ENCODE assay signal across 8 cellular contexts in genomic region chr5:132829742-132830435, GRCh38. TPM values are rescaled to one million over a fixed set of nuclear protein-coding genes. Genes with fewer than 3 reads are reported as not detected.
DNase-seq lines count a peak whose midpoint lies in the region; ATAC-seq and TF ChIP-seq lines count a peak whose summit lies in the region.

No MANE protein-coding gene starts in this region.

- H3K4me3 ChIP-seq in ovary = peak overlapping the region; percentile 71
- peak overlapping the region; percentile 54 to 72 (median 64) for H3K4me3 ChIP-seq in transverse colon

- WGBS in ovary, 3 donors = 1 to 3% (median 3%) methylated on average over 73 to 75 of the region's 75 CpGs
- WGBS in transverse colon (ENCODE audit: low coverage in 1 of 2), 2 donors = 3% methylated on average over 54 of the region's 75 CpGs; no CpG with 5 or more reads in 1 of the 2 donors

- H3K4me1 Mint-ChIP-seq in activated naive CD4-positive, alpha-beta T cell treated with anti-CD3 and anti-CD28 coated beads, Interleukin-2, amount 10 ng/mL, durations not matched to agents 7 days and 5 days = peaks cover 15% of the 10 kb centered on the region
- H3K4me1 Mint-ChIP-seq in glutamatergic neuron (ENCODE audit: low read depth, unreplicated experiment) = no peaks in the 10 kb centered on the region

- no peaks in the 10 kb centered on the region for H3K36me3 ChIP-seq in ovary
- no peaks in the 10 kb centered on the region for H3K36me3 ChIP-seq in transverse colon

- no peaks in the 10 kb centered on the region for H3K4me1 ChIP-seq in ovary (ENCODE audit: insufficient read depth)
- peaks cover 5 to 31% (median 21%) of the 10 kb centered on the region in 4 donors for H3K4me1 ChIP-seq in transverse colon

- H3K36me3 Mint-ChIP-seq in activated naive CD4-positive, alpha-beta T cell treated with anti-CD3 and anti-CD28 coated beads, Interleukin-2, amount 10 ng/mL, durations not matched to agents 7 days and 5 days = no peaks in the 10 kb centered on the region
- no peaks in the 10 kb centered on the region for H3K36me3 Mint-ChIP-seq in glutamatergic neuron (ENCODE audit: unreplicated experiment)

- intact Hi-C loops in ovary (cut with DNase I) = loop anchor here in 2 of 4 donors (10.0 kb wide), 1 partner anchor 445 kb away; no protein-coding TSS in a partner anchor
- intact Hi-C loops in transverse colon (cut with DNase I; ENCODE audit: low total_unique reads) = no loop called here

- no peaks in the 10 kb centered on the region for H3K9me3 Mint-ChIP-seq in activated naive CD4-positive, alpha-beta T cell treated with anti-CD3 and anti-CD28 coated beads, Interleukin-2, amount 10 ng/mL, durations not matched to agents 7 days and 5 days
- peaks cover 8% of the 10 kb centered on the region for H3K9me3 Mint-ChIP-seq in glutamatergic neuron (ENCODE audit: unreplicated experiment)

- H3K9me3 ChIP-seq in ovary (no peaks in the 10 kb centered on the region), transverse colon (no peaks in the 10 kb centered on the region)

- H3K27ac Mint-ChIP-seq in activated naive CD4-positive, alpha-beta T cell treated with anti-CD3 and anti-CD28 coated beads, Interleukin-2, amount 10 ng/mL, durations not matched to agents 7 days and 5 days = no peak overlapping the region
- H3K27ac Mint-ChIP-seq in glutamatergic neuron (ENCODE audit: unreplicated experiment) = no peak overlapping the region

- H3K27me3 ChIP-seq in ovary (no peaks in the 10 kb centered on the region), transverse colon (peaks cover 13% of the 10 kb centered on the region)

- peak; percentile 60 for TF ChIP-seq RAD21 in Ishikawa (IDR thresholded peaks at IDR 0.05; ENCODE audit: low read depth)

- CTCF ChIA-PET in activated naive CD4-positive, alpha-beta T cell treated with anti-CD3 and anti-CD28 coated beads, Interleukin-2, amount 10 ng/mL, durations not matched to agents 7 days and 5 days (lab: Charles Lee) = interaction anchor here (0.8 to 3.2 kb wide), 11 partner anchors 10 to 448 kb away, joined by 3 to 26 read pairs (median 3); no protein-coding TSS in a partner anchor

- TF ChIP-seq EP300 in Ishikawa (IDR thresholded peaks at IDR 0.05; ENCODE audit: borderline replicate concordance) (no peak), ovary (IDR thresholded peaks at IDR 0.05) (no peak), transverse colon (IDR thresholded peaks at IDR 0.05; ENCODE audit: low read depth) (no peak)

- peak overlapping the region; percentile 82 for H3K4me3 Mint-ChIP-seq in activated naive CD4-positive, alpha-beta T cell treated with anti-CD3 and anti-CD28 coated beads, Interleukin-2, amount 10 ng/mL, durations not matched to agents 7 days and 5 days
- H3K4me3 Mint-ChIP-seq in glutamatergic neuron (ENCODE audit: unreplicated experiment) = peak overlapping the region; percentile 77

- peaks cover 85% of the 10 kb centered on the region for H3K27me3 Mint-ChIP-seq in activated naive CD4-positive, alpha-beta T cell treated with anti-CD3 and anti-CD28 coated beads, Interleukin-2, amount 10 ng/mL, durations not matched to agents 7 days and 5 days
- peaks cover 28% of the 10 kb centered on the region for H3K27me3 Mint-ChIP-seq in glutamatergic neuron (ENCODE audit: unreplicated experiment)

- TF ChIP-seq CTCF in glutamatergic neuron (IDR thresholded peaks at IDR 0.05; ENCODE audit: partially characterized antibody, unreplicated experiment) (peak; percentile 75), ovary (IDR thresholded peaks at IDR 0.05) (peak; percentile 81 to 86 (median 85)), transverse colon (IDR thresholded peaks at IDR 0.05) (peak; percentile 86 to 95 (median 94))

- peak overlapping the region; percentile 53 to 68 for H3K27ac ChIP-seq in ovary
- peak overlapping the region; percentile 88 to 92 (median 90) for H3K27ac ChIP-seq in transverse colon

- TF ChIP-seq POLR2A in ovary (IDR thresholded peaks at IDR 0.05) (no peak), transverse colon (IDR thresholded peaks at IDR 0.05) (peak; percentile 18)

- peak; percentile 80 for ATAC-seq in GM21529 (IDR thresholded peaks at IDR 0.05; ENCODE audit: unreplicated experiment)

- in situ Hi-C loops in SK-MEL-5 (cut with HindIII; ENCODE audit: low pct_unique_long_range_greater_than_20kb, low sequenced_read_pairs) = no loop called here
- in situ Hi-C loops in transverse colon (cut with MboI; ENCODE audit: low pct_ligation_motif_present in 1 of 4, low pct_unique_long_range_greater_than_20kb in 1 of 4, low sequenced_read_pairs in 3 of 4) = loop anchor here in 2 of 4 donors (10.0 to 25.0 kb wide), 2 partner anchors 55 to 443 kb away; no protein-coding TSS in a partner anchor

- DNase-seq in DMS53 treated with DMSO at 0.1 percent for 48 hours (lab: John Stamatoyannopoulos, UW; ENCODE audit: unreplicated experiment) (peak; percentile 66), SK-MEL-5 (ENCODE audit: low read depth, low spot score) (peak; percentile 58), glutamatergic neuron (peak; percentile 82), ovary (peak; percentile 71 to 86 (median 75)), transverse colon (peak; percentile 87)
- DNase-seq in activated naive CD4-positive, alpha-beta T cell treated with anti-CD3 and anti-CD28 coated beads, Interleukin-2, amount 10 ng/mL, durations not matched to agents 7 days and 5 days = peak; percentile 80

TF ChIP-seq in Ishikawa, 13 proteins besides CTCF, POLR2A, EP300 and RAD21 (continues in another document):
- no peak; the same call in 1 of the 2 replicates for TF ChIP-seq TEAD4 (IDR thresholded peaks at IDR 0.05)
- peak; percentile 83 for TF ChIP-seq MAX (IDR thresholded peaks at IDR 0.05)
- TF ChIP-seq CREB1 (IDR thresholded peaks at IDR 0.05; ENCODE audit: low read depth) = no peak
- TF ChIP-seq NFIC (IDR thresholded peaks at IDR 0.05) = 0 out of 2 replicates have a peak, but pooled peaks have one; percentile 22
- no peak for TF ChIP-seq CEBPB (IDR thresholded peaks at IDR 0.05)
- no peak; the same call in 1 of the 2 replicates for TF ChIP-seq YY1 (IDR thresholded peaks at IDR 0.05; ENCODE audit: low read depth)

RNA-seq across cellular contexts. Expression of gene SHROOM1, which starts 0.6 kb away (rescaled TPM):
- 0.53 and 1.1 TPM in 2 replicates for total RNA-seq in SK-MEL-5 (2014; rRNA removed; shearing (Covaris generic))
- polyA plus RNA-seq in SK-MEL-5 (2015; cell fraction: cytosol; rRNA removed) = 1.6 and 5.8 TPM in 2 replicates
- 1.5 and 3.3 TPM in 2 replicates for polyA plus RNA-seq in SK-MEL-5 (2015; cell fraction: nucleus; rRNA removed)
- total RNA-seq in glutamatergic neuron (ENCODE audit: unreplicated experiment) = 5.1 TPM
- total RNA-seq in ovary = 10 to 100 TPM in 3 of 7 donors, 1 to 10 TPM in 4; 3.8 to 22.4 (median 8.9) TPM
- 1 to 10 TPM; 4.1 to 5.9 TPM for polyA plus RNA-seq in ovary
- total RNA-seq in transverse colon = 100 to 1,000 TPM in 1 of 4 donors, 10 to 100 TPM in 3; 65.3 to 244 (median 77.3) TPM

RNA-seq across cellular contexts. Expression of gene SOWAHA, which starts 16.8 kb away (rescaled TPM):
- total RNA-seq in SK-MEL-5 (2014; rRNA removed; shearing (Covaris generic)) = not detected in 2 replicates
- polyA plus RNA-seq in SK-MEL-5 (2015; cell fraction: cytosol; rRNA removed) = not detected in 2 replicates
- polyA plus RNA-seq in SK-MEL-5 (2015; cell fraction: nucleus; rRNA removed) = not detected in 2 replicates
- total RNA-seq in glutamatergic neuron (ENCODE audit: unreplicated experiment) = 0.12 TPM
- total RNA-seq in ovary = 1 to 10 TPM in 1 of 7 donors, under 1 TPM in 5, not detected in 1; 0.23 to 2.2 (median 0.64) TPM
- polyA plus RNA-seq in ovary = under 1 TPM; 0.05 to 0.07 TPM
- total RNA-seq in transverse colon = 10 to 100 TPM; 35.2 to 93.5 (median 76.0) TPM

RNA-seq across cellular contexts. Expression of gene GDF9, which starts 36.4 kb away (rescaled TPM):
- total RNA-seq in SK-MEL-5 (2014; rRNA removed; shearing (Covaris generic)) = 0.11 and 0.13 TPM in 2 replicates
- 0.17 and 0.94 TPM in 2 replicates for polyA plus RNA-seq in SK-MEL-5 (2015; cell fraction: cytosol; rRNA removed)
- 2.8 and 3.2 TPM in 2 replicates for polyA plus RNA-seq in SK-MEL-5 (2015; cell fraction: nucleus; rRNA removed)
- total RNA-seq in glutamatergic neuron (ENCODE audit: unreplicated experiment) = 0.69 TPM
- under 1 TPM in 5 of 7 donors, not detected in 2; 0.20 to 0.31 (median 0.27) TPM for total RNA-seq in ovary
- under 1 TPM; 0.60 to 0.93 TPM for polyA plus RNA-seq in ovary
- under 1 TPM in 2 of 4 donors, not detected in 2; 0.27 to 0.79 TPM for total RNA-seq in transverse colon

RNA-seq across cellular contexts. Expression of gene UQCRQ, which starts 36.6 kb away (rescaled TPM):
- total RNA-seq in SK-MEL-5 (2014; rRNA removed; shearing (Covaris generic)) = 261 and 267 TPM in 2 replicates
- polyA plus RNA-seq in SK-MEL-5 (2015; cell fraction: cytosol; rRNA removed) = 192 and 355 TPM in 2 replicates
- polyA plus RNA-seq in SK-MEL-5 (2015; cell fraction: nucleus; rRNA removed) = 245 and 338 TPM in 2 replicates
- total RNA-seq in glutamatergic neuron (ENCODE audit: unreplicated experiment) (163 TPM), ovary (100 to 1,000 TPM in 6 of 7 donors, 10 to 100 TPM in 1; 91.4 to 231 (median 222) TPM), transverse colon (100 to 1,000 TPM; 117 to 311 (median 239) TPM)
- polyA plus RNA-seq in ovary = 100 to 1,000 TPM; 136 to 220 TPM

RNA-seq across cellular contexts. Expression of gene LEAP2, which starts 43.6 kb away (rescaled TPM):
- 1.1 and 1.9 TPM in 2 replicates for total RNA-seq in SK-MEL-5 (2014; rRNA removed; shearing (Covaris generic))
- 0.27 and 1.00 TPM in 2 replicates for polyA plus RNA-seq in SK-MEL-5 (2015; cell fraction: cytosol; rRNA removed)
- polyA plus RNA-seq in SK-MEL-5 (2015; cell fraction: nucleus; rRNA removed) = 21.4 and 27.4 TPM in 2 replicates
- total RNA-seq in glutamatergic neuron (ENCODE audit: unreplicated experiment) = 2.5 TPM
- 1 to 10 TPM; 1.0 to 2.2 (median 1.3) TPM for total RNA-seq in ovary
- 1 to 10 TPM in 1 of 2 donors, under 1 TPM in 1; 0.64 to 1.3 TPM for polyA plus RNA-seq in ovary
- total RNA-seq in transverse colon = 1 to 10 TPM in 3 of 4 donors, under 1 TPM in 1; 0.20 to 5.9 (median 5.1) TPM

Comparison
In these comparisons a context has a peak if more than half of its experiments do, and no peak if none do; other contexts are left out.
1. Peak in every context shown above with its lines: DNase-seq, ATAC-seq, H3K4me3 ChIP-seq and H3K27ac ChIP-seq.
2. RNA of gene SOWAHA, which starts 16.8 kb away (total RNA-seq): 35.2 to 93.5 TPM in transverse colon; 0.23 to 2.2 TPM in ovary, 0.12 TPM in glutamatergic neuron (single experiment) and not detected in SK-MEL-5; every median in the first group is over 10 times any median in the second.